Comparison of ENCODE assay signal across 25 cellular contexts in the genomic region with DNA sequence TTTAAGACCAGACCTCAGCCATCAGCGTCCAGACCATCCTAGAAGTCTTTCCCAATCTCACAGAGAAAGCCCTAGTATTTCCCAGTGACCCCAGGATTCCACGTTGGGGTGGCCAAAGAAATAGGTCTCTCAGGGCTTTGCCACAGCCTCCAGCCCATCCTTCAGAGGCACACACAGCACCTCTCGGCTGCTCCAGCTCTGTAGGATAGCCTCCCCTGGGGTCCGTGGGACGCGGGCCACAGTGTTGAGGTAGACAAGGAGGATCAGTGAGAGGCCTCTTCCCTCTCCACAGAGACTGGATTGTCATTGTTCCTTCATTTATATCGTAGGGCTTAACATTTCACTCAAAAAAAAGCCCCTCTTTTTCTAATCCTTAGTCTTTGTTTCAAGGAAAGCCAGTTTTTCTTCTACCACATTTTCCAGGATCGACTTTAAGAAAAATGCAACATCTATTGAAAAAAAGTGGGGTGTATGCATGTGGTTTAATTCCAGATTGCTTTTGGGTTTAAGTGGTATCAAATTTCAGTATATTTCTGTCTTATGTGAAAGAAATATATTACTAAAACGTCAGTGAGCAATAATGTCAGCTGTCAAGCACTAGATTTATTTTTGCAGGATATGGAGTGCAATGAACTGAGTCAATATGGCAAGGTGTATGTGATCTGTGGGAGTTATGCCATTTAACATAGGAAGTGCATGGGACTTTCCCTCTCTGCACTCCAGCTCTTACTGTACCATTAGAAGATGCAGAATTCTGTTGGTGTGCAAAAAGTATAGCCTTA.
DNase-seq lines count a peak whose midpoint lies in the region; ATAC-seq and TF ChIP-seq lines count a peak whose summit lies in the region.
"Had no signal": no experiment of that assay in that cellular context is flagged by ENCODE, and none has a peak within 500 bp of the region (broad histone marks: within the 10 kb centered on the region; RNA-seq: fewer than 3 reads in every experiment).

No MANE protein-coding gene starts in this region.

- no peaks in the 10 kb centered on the region for H3K79me1 ChIP-seq in mesenchymal stem cell (replicated peaks; ENCODE audit: low read length, poor library complexity, severe bottlenecking)
- H3K79me1 ChIP-seq in neuronal stem cell (ENCODE audit: low read depth, low read length) = no peaks in the 10 kb centered on the region

- H3K27ac ChIP-seq in mesenchymal stem cell (ENCODE audit: low read length, poor library complexity, severe bottlenecking) = no peak overlapping the region
- no peak overlapping the region for H3K27ac ChIP-seq in neuronal stem cell (replicated peaks; ENCODE audit: low read length)
- H3K27ac ChIP-seq: PC-9 had no signal

- no peak overlapping the region for H4K91ac ChIP-seq in mesenchymal stem cell (ENCODE audit: low read length)
- H4K91ac ChIP-seq in neuronal stem cell (ENCODE audit: low read depth, low read length, poor library complexity) = no peak overlapping the region

- H3K4me2 ChIP-seq in mesenchymal stem cell (ENCODE audit: low read length, poor library complexity, severe bottlenecking) (no peak overlapping the region), neuronal stem cell (ENCODE audit: insufficient read depth, low read length, poor library complexity, severe bottlenecking) (no peak overlapping the region)
- H3K4me2 ChIP-seq: PC-9 had no signal

- H3K36me3 ChIP-seq in mesenchymal stem cell (ENCODE audit: control insufficient read depth in 1 of 2, insufficient read depth in 2 of 2, low read depth in 1 of 2, low read length in 2 of 2) (peaks cover 8 to 10% of the 10 kb centered on the region in 2 experiments), neuronal stem cell (replicated peaks in 1 of 2; ENCODE audit: control insufficient read depth in 2 of 2, insufficient read depth in 2 of 2, low read length in 2 of 2) (no peaks in the 10 kb centered on the region)
- H3K36me3 ChIP-seq: HAP-1, MG63 had no signal

- H3K9ac ChIP-seq in mesenchymal stem cell (ENCODE audit: low read length) (no peak overlapping the region), neuronal stem cell (ENCODE audit: low read depth, low read length, poor library complexity) (no peak overlapping the region)

- H3K4ac ChIP-seq in mesenchymal stem cell (ENCODE audit: low read depth in 1 of 2, low read length in 2 of 2) (no peak overlapping the region), neuronal stem cell (ENCODE audit: low read length) (no peak overlapping the region)

- H2BK5ac ChIP-seq in mesenchymal stem cell (ENCODE audit: low read depth, low read length, poor library complexity, severe bottlenecking) = no peak overlapping the region
- H2BK5ac ChIP-seq in neuronal stem cell (ENCODE audit: low read length) = no peak overlapping the region

- H2BK15ac ChIP-seq in mesenchymal stem cell (ENCODE audit: low read depth, poor library complexity, severe bottlenecking) (no peak overlapping the region), neuronal stem cell (ENCODE audit: low read length) (no peak overlapping the region)

- H3K9me3 ChIP-seq in mesenchymal stem cell (ENCODE audit: control insufficient read depth, low read length) = no peaks in the 10 kb centered on the region
- no peaks in the 10 kb centered on the region for H3K9me3 ChIP-seq in neuronal stem cell (replicated peaks in 1 of 2; ENCODE audit: control insufficient read depth in 2 of 2, insufficient read depth in 1 of 2, low read depth in 1 of 2, low read length in 2 of 2)
- H3K9me3 ChIP-seq: HAP-1, MG63 had no signal

- peak overlapping the region; percentile 49 for H2BK120ac ChIP-seq in mesenchymal stem cell (ENCODE audit: low read depth, low read length)
- no peak overlapping the region for H2BK120ac ChIP-seq in neuronal stem cell (ENCODE audit: low read depth, low read length)

- H3K18ac ChIP-seq in mesenchymal stem cell (ENCODE audit: low read depth in 1 of 2, low read length in 2 of 2) (peak overlapping the region in 1 of 2 experiments; percentile 58), neuronal stem cell (ENCODE audit: low read length) (peak overlapping the region; percentile 55)

- H3K4me3 ChIP-seq in mesenchymal stem cell (ENCODE audit: insufficient read depth in 1 of 2, low read depth in 1 of 2, low read length in 2 of 2) (no peak overlapping the region), neuronal stem cell (ENCODE audit: low read length in 2 of 2) (no peak overlapping the region)
- H3K4me3 ChIP-seq: HAP-1, MG63, PC-9 had no signal

- peaks cover 8% of the 10 kb centered on the region for H3K4me1 ChIP-seq in mesenchymal stem cell (ENCODE audit: control insufficient read depth, insufficient read depth, low read depth, low read length)
- peaks cover 0 to 2% of the 10 kb centered on the region in 2 donors for H3K4me1 ChIP-seq in neuronal stem cell (ENCODE audit: control insufficient read depth in 2 of 2, insufficient read depth in 1 of 2, low read depth in 1 of 2, low read length in 2 of 2)
- H3K4me1 ChIP-seq: HAP-1 had no signal

- H3K27me3 ChIP-seq in mesenchymal stem cell (ENCODE audit: control insufficient read depth in 1 of 2, insufficient read depth in 1 of 2, low read length in 2 of 2) = no peaks in the 10 kb centered on the region
- no peaks in the 10 kb centered on the region for H3K27me3 ChIP-seq in neuronal stem cell (ENCODE audit: control insufficient read depth in 3 of 3, insufficient read depth in 3 of 3, low read depth in 1 of 3, low read length in 3 of 3)
- H3K27me3 ChIP-seq: MG63 had no signal

- ATAC-seq in HG03469 (IDR thresholded peaks at IDR 0.05; ENCODE audit: unreplicated experiment) = no peak
- ATAC-seq: HepG2 had no signal

- peak overlapping the region; percentile 28 to 83 for H2BK12ac ChIP-seq in mesenchymal stem cell (ENCODE audit: low read length in 2 of 2)
- H2BK12ac ChIP-seq in neuronal stem cell (ENCODE audit: low read length) = no peak overlapping the region

- H4K8ac ChIP-seq in mesenchymal stem cell (ENCODE audit: low read length) (no peak overlapping the region), neuronal stem cell (ENCODE audit: low read depth, low read length) (no peak overlapping the region)

- DNase-seq in HEK293T (ENCODE audit: extremely low spot score) (no peak), NCI-H226 (peak; percentile 22), mesenchymal stem cell (no peak), neuronal stem cell (ENCODE audit: low spot score) (no peak), pons (ENCODE audit: low spot score) (no peak)
- no peak for DNase-seq in effector CD4-positive, alpha-beta T cell
- DNase-seq: C1 segment of cervical spinal cord; CD4-positive, alpha-beta memory T cell; COR-L47; DMS53; GDM1; GOT3; KBM-7; MG63; NCI-H1105 treated with DMSO at 0.1 percent for 48 hours; NCI-H146; NCI-H1930; NCI-H2107; NCI-H526 treated with DMSO at 0.1 percent for 48 hours; PC-9; RPMI8226; SHP77 had no signal

- WGBS in mesenchymal stem cell = 93% methylated on average over 9 of the region's 9 CpGs
- WGBS in neuronal stem cell (ENCODE audit: extremely low coverage in 2 of 2, insufficient read length in 2 of 2, insufficient replicate concordance in 1 of 2), 2 donors = no CpG with 5 or more reads among the region's 9 CpGs

- H2AFZ ChIP-seq in mesenchymal stem cell (ENCODE audit: low read depth, low read length) = no peak overlapping the region
- no peak overlapping the region for H2AFZ ChIP-seq in neuronal stem cell (ENCODE audit: low read length)
- H2AFZ ChIP-seq: PC-9 had no signal

- CTCF ChIA-PET in HEK293T (lab: Yijun Ruan, JAX) = interaction anchor here (0.7 kb wide), 1 partner anchor 153 kb away, joined by 3 read pairs; no protein-coding TSS in a partner anchor

- no peak overlapping the region for H3K14ac ChIP-seq in mesenchymal stem cell (ENCODE audit: low read length in 2 of 2)
- no peak overlapping the region for H3K14ac ChIP-seq in neuronal stem cell (ENCODE audit: low read length)

- peak overlapping the region; percentile 97 for H2AK5ac ChIP-seq in mesenchymal stem cell (ENCODE audit: low read length, severe bottlenecking)
- no peak overlapping the region for H2AK5ac ChIP-seq in neuronal stem cell (ENCODE audit: low read depth, low read length)

- POLR2A ChIA-PET in HEK293T (lab: Yijun Ruan, JAX) = no interaction called here

- H3K23ac ChIP-seq in mesenchymal stem cell (ENCODE audit: low read length in 2 of 2) (no peak overlapping the region), neuronal stem cell (ENCODE audit: low read depth, low read length, poor library complexity) (no peak overlapping the region)

TF ChIP-seq in HEK293T, 16 proteins besides CTCF, POLR2A, EP300 and RAD21:
- no peak for TF ChIP-seq SUZ12 (IDR thresholded peaks at IDR 0.05)
- no peak for TF ChIP-seq ARNT (IDR thresholded peaks at IDR 0.05)
- TF ChIP-seq, protein P1, sequence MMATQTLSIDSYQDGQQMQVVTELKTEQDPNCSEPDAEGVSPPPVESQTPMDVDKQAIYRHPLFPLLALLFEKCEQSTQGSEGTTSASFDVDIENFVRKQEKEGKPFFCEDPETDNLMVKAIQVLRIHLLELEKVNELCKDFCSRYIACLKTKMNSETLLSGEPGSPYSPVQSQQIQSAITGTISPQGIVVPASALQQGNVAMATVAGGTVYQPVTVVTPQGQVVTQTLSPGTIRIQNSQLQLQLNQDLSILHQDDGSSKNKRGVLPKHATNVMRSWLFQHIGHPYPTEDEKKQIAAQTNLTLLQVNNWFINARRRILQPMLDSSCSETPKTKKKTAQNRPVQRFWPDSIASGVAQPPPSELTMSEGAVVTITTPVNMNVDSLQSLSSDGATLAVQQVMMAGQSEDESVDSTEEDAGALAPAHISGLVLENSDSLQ (IDR thresholded peaks at IDR 0.05) = 0 out of 2 replicates have a peak, but pooled peaks have one; percentile 23
- TF ChIP-seq LEF1 (IDR thresholded peaks at IDR 0.05; ENCODE audit: borderline replicate concordance) = no peak
TF ChIP-seq in HEK293T: peak in this region for 1.
